Comparison of ENCODE assay signal across 1 cellular context in genomic region chr14:52850520-52850919, GRCh38.
TF ChIP-seq lines count a peak whose summit lies in the region.

No MANE protein-coding gene starts in this region.

TF ChIP-seq in HepG2, 621 proteins besides CTCF, POLR2A, EP300 and RAD21 (continued from another document):
- TF ChIP-seq GTF3A (CRISPR knock-in tag; conservative IDR thresholded peaks at IDR 0.05) (no peak), ZHX2 (IDR thresholded peaks at IDR 0.05; ENCODE audit: low read depth) (no peak), ZHX2 (CRISPR knock-in tag; IDR thresholded peaks at IDR 0.05; ENCODE audit: borderline replicate concordance) (no peak), MTA3 (CRISPR knock-in tag; IDR thresholded peaks at IDR 0.05) (no peak), TCF7L2 (IDR thresholded peaks at IDR 0.05; ENCODE audit: low read depth, low read length) (no peak), TEAD2 (CRISPR knock-in tag; IDR thresholded peaks at IDR 0.05) (no peak), MIER2 (CRISPR knock-in tag; IDR thresholded peaks at IDR 0.05) (no peak), ZNF777 (CRISPR knock-in tag; IDR thresholded peaks at IDR 0.05) (no peak), ZNF460 (CRISPR knock-in tag; IDR thresholded peaks at IDR 0.05; ENCODE audit: borderline replicate concordance) (peak; percentile 78; the same call in 1 of the 2 replicates), TFDP2 (CRISPR knock-in tag; IDR thresholded peaks at IDR 0.05) (no peak), ZSCAN30 (CRISPR knock-in tag; IDR thresholded peaks at IDR 0.05) (no peak), ZNF512 (CRISPR knock-in tag; IDR thresholded peaks at IDR 0.05) (no peak), PHF21A (CRISPR knock-in tag; IDR thresholded peaks at IDR 0.05) (no peak), FOXO1 (CRISPR knock-in tag; IDR thresholded peaks at IDR 0.05) (no peak), AKAP8 (CRISPR knock-in tag; IDR thresholded peaks at IDR 0.05) (no peak), HBP1 (CRISPR knock-in tag; IDR thresholded peaks at IDR 0.05; ENCODE audit: low read depth) (no peak), SMAD9 (CRISPR knock-in tag; IDR thresholded peaks at IDR 0.05) (no peak), ZNF343 (CRISPR knock-in tag; IDR thresholded peaks at IDR 0.05) (no peak), NFATC3 (CRISPR knock-in tag; IDR thresholded peaks at IDR 0.05) (no peak), YEATS2 (CRISPR knock-in tag; IDR thresholded peaks at IDR 0.05; ENCODE audit: borderline replicate concordance) (no peak), ZMYM3 (CRISPR knock-in tag; IDR thresholded peaks at IDR 0.05) (0 out of 2 replicates have a peak, but pooled peaks have one; percentile 18), ZC3H4 (CRISPR knock-in tag; IDR thresholded peaks at IDR 0.05; ENCODE audit: borderline replicate concordance) (no peak), ZNF496 (CRISPR knock-in tag; IDR thresholded peaks at IDR 0.05; ENCODE audit: insufficient replicate concordance) (no peak), ATRX (CRISPR knock-in tag; IDR thresholded peaks at IDR 0.05; ENCODE audit: borderline replicate concordance) (no peak), KLF15 (CRISPR knock-in tag; IDR thresholded peaks at IDR 0.05; ENCODE audit: borderline replicate concordance) (no peak), ZNF280B (CRISPR knock-in tag; IDR thresholded peaks at IDR 0.05; ENCODE audit: borderline replicate concordance) (no peak), SAFB2 (CRISPR knock-in tag; IDR thresholded peaks at IDR 0.05; ENCODE audit: borderline replicate concordance, low read depth) (no peak), GATAD2A (CRISPR knock-in tag; IDR thresholded peaks at IDR 0.05) (0 out of 2 replicates have a peak, but pooled peaks have one; percentile 11), ZNF414 (CRISPR knock-in tag; IDR thresholded peaks at IDR 0.05) (no peak), SIX4 (CRISPR knock-in tag; IDR thresholded peaks at IDR 0.05) (no peak), ZNF891 (CRISPR knock-in tag; IDR thresholded peaks at IDR 0.05) (no peak), ZNF431 (CRISPR knock-in tag; IDR thresholded peaks at IDR 0.05; ENCODE audit: borderline replicate concordance, low read depth) (no peak)
